In genomic region chr10:121675344-121675743, GRCh38 we compare ENCODE assay signal across 21 cellular contexts.
"Had no signal": no experiment of that assay in that cellular context is flagged by ENCODE, and none has a peak within 500 bp of the region (broad histone marks: within the 10 kb centered on the region; RNA-seq: fewer than 3 reads in every experiment).

No MANE protein-coding gene starts in this region.

- H3K4me1 ChIP-seq: parathyroid adenoma, psoas muscle, stomach, transverse colon had no signal

- H3K9me3 ChIP-seq: psoas muscle, thoracic aorta, transverse colon had no signal

- ATAC-seq: left cardiac atrium, left ventricle myocardium superior, psoas muscle had no signal

- H3K36me3 ChIP-seq: sigmoid colon, stomach, thoracic aorta, transverse colon had no signal

- DNase-seq: cortex of kidney; effector memory CD4-positive, alpha-beta T cell; erythroblast; foreskin melanocyte; left cardiac atrium; left ventricle myocardium superior; mesenchymal stem cell; midbrain; naive B cell; occipital lobe; psoas muscle; sigmoid colon; stimulated activated CD4-positive, alpha-beta T cell treated with anti-CD3 and anti-CD28 coated beads, Interleukin-12 subunit alpha, Interleukin-12 subunit beta, amount 100 ng/mL, for 4 hours; stimulated activated naive CD4-positive, alpha-beta T cell; stomach; substantia nigra; transverse colon had no signal

- H3K4me3 ChIP-seq: lung, psoas muscle, sigmoid colon, skin epidermis, stomach, thoracic aorta, transverse colon had no signal
